Comparison of ENCODE assay signal across 9 cellular contexts in genomic region chr14:51328089-51328941, GRCh38.
DNase-seq lines count a peak whose midpoint lies in the region; ATAC-seq, FAIRE-seq and TF ChIP-seq lines count a peak whose summit lies in the region.
"Had no signal": no experiment of that assay in that cellular context is flagged by ENCODE, and none has a peak within 500 bp of the region (broad histone marks: within the 10 kb centered on the region; RNA-seq: fewer than 3 reads in every experiment).

No MANE protein-coding gene starts in this region.

- POLR2A ChIA-PET in K562 (lab: Yijun Ruan, JAX) = no interaction called here

- peak; percentile 52 to 55 for ATAC-seq in activated CD4-positive, CD25-positive, alpha-beta regulatory T cell treated with anti-CD3 and anti-CD28 coated beads, Interleukin-2, amount 50 U/mL, for 24 hours
- no peak for ATAC-seq in K562

- no peaks in the 10 kb centered on the region for H4K20me1 ChIP-seq in K562 (replicated peaks; ENCODE audit: control insufficient read depth, insufficient read depth, low read length)

- H3K4me3 ChIP-seq in K562 (no peak overlapping the region), muscle layer of colon (ENCODE audit: low read depth in 1 of 2, low read length in 2 of 2) (peak overlapping the region in 1 of 2 donors; percentile 5), tibial nerve (no peak overlapping the region), HAP-1 (no peak overlapping the region)

- H3K9me3 ChIP-seq in K562 (replicated peaks; ENCODE audit: control insufficient read depth, insufficient read depth, low read depth, low read length) (no peaks in the 10 kb centered on the region), muscle layer of colon (ENCODE audit: low read length) (no peaks in the 10 kb centered on the region), tibial nerve (no peaks in the 10 kb centered on the region), HAP-1 (no peaks in the 10 kb centered on the region)
- H3K9me3 ChIP-seq: BE2C had no signal

- no peaks in the 10 kb centered on the region for H3K9me1 ChIP-seq in K562 (ENCODE audit: control insufficient read depth, insufficient read depth, low read length)

- intact Hi-C loops in K562 (cut with micrococcal nuclease) = no loop called here

- FAIRE-seq in K562 (lab: Jason Lieb, UNC) (no peak), frontal cortex (lab: Jason Lieb, UNC) (no peak)

- no peak overlapping the region for H2AFZ ChIP-seq in K562 (ENCODE audit: low read depth, low read length)

- CTCF ChIA-PET in K562 (lab: Yijun Ruan, JAX; ENCODE audit: low intra/inter-chr PET ratio) = no interaction called here

- TF ChIP-seq CTCF in K562 (IDR thresholded peaks at IDR 0.05 in 2 of 3, conservative IDR thresholded peaks at IDR 0.05 in 1 of 3; ENCODE audit: insufficient read depth in 2 of 3, low read depth in 1 of 3, low read length in 3 of 3) (no peak), tibial nerve (IDR thresholded peaks at IDR 0.05) (no peak)

- H3K36me3 ChIP-seq in K562 (ENCODE audit: control insufficient read depth, insufficient read depth, low read length) (no peaks in the 10 kb centered on the region), muscle layer of colon (ENCODE audit: insufficient read depth, low read length) (no peaks in the 10 kb centered on the region), tibial nerve (no peaks in the 10 kb centered on the region), HAP-1 (replicated peaks) (no peaks in the 10 kb centered on the region)
- H3K36me3 ChIP-seq: BE2C had no signal

- H3K79me2 ChIP-seq in K562 (ENCODE audit: control insufficient read depth, insufficient read depth, low read length) = no peaks in the 10 kb centered on the region

- H3K9ac ChIP-seq in K562 (ENCODE audit: insufficient read depth in 1 of 2, low read depth in 2 of 2, low read length in 2 of 2) (no peak overlapping the region), muscle layer of colon (ENCODE audit: low read length) (no peak overlapping the region)

- H3K4me1 ChIP-seq in K562 (replicated peaks in 1 of 2; ENCODE audit: control insufficient read depth in 2 of 2, insufficient read depth in 2 of 2, low read length in 2 of 2) (no peaks in the 10 kb centered on the region), muscle layer of colon (ENCODE audit: insufficient read depth, low read length) (peaks cover 49% of the 10 kb centered on the region), tibial nerve (peaks cover 0 to 19% (median 8%) of the 10 kb centered on the region in 4 donors), HAP-1 (no peaks in the 10 kb centered on the region)
- H3K4me1 ChIP-seq: BE2C had no signal

- 3% methylated on average over 8 of the region's 9 CpGs for WGBS in K562 (ENCODE audit: insufficient coverage, low coverage, missing lambda C conversion rate)
- WGBS in tibial nerve, 2 donors = 35 to 43% methylated on average over 9 of the region's 9 CpGs

- TF ChIP-seq RAD21 in K562 (CRISPR knock-in tag; conservative IDR thresholded peaks at IDR 0.05 in 1 of 2, IDR thresholded peaks at IDR 0.05 in 1 of 2) = no peak

- TF ChIP-seq EP300 in K562 (IDR thresholded peaks at IDR 0.05; ENCODE audit: low read length) (no peak), tibial nerve (IDR thresholded peaks at IDR 0.05) (peak in 1 of 2 donors; percentile 52)

- in situ Hi-C loops in K562 (cut with MboI) = no loop called here
- in situ Hi-C loops in HAP-1 (cut with MboI; ENCODE audit: low sequenced_read_pairs) = no loop called here

- no peak for DNase-seq in activated CD4-positive, CD25-positive, alpha-beta regulatory T cell (lab: John Stamatoyannopoulos, UW)
- no peak for DNase-seq in K562 (ENCODE audit: extremely low read depth in 1 of 4, low spot score in 3 of 4)
- no peak for DNase-seq in tibial nerve (ENCODE audit: low spot score in 2 of 2)
- DNase-seq in HAP-1 (ENCODE audit: low spot score in 2 of 2) = no peak
- DNase-seq in DMS53 treated with DMSO at 0.1 percent for 48 hours (lab: John Stamatoyannopoulos, UW; ENCODE audit: unreplicated experiment) = no peak
- no peak for DNase-seq in frontal cortex (ENCODE audit: low spot score in 2 of 2)
- DNase-seq: BE2C had no signal

- H3K27me3 ChIP-seq in K562 (ENCODE audit: control insufficient read depth in 2 of 2, insufficient read depth in 2 of 2, low read length in 2 of 2) (no peaks in the 10 kb centered on the region), muscle layer of colon (ENCODE audit: control insufficient read depth in 1 of 2, insufficient read depth in 2 of 2, low read length in 2 of 2) (no peaks in the 10 kb centered on the region), tibial nerve (no peaks in the 10 kb centered on the region), HAP-1 (ENCODE audit: low read depth) (no peaks in the 10 kb centered on the region)
- H3K27me3 ChIP-seq: BE2C had no signal

- H3K27ac ChIP-seq in K562 (ENCODE audit: extremely low read depth, low read depth, low read length) (no peak overlapping the region), muscle layer of colon (ENCODE audit: low read depth, low read length) (peak overlapping the region; percentile 39), tibial nerve (peak overlapping the region in 3 of 4 donors; percentile 22 to 61 (median 22))

- no TSS peak for BruUV-seq in K562 (replicated peaks; lab: Mats Ljungman, UMichigan)

- TF ChIP-seq POLR2A in K562 (conservative IDR thresholded peaks at IDR 0.05) = no peak
- TF ChIP-seq POLR2A in tibial nerve (IDR thresholded peaks at IDR 0.05) = no peak

- no peak overlapping the region for H3K4me2 ChIP-seq in K562 (ENCODE audit: insufficient read depth, low read length)

TF ChIP-seq in K562, 482 proteins besides CTCF, POLR2A, EP300 and RAD21:
- peak; percentile 61 for TF ChIP-seq C11orf30 (IDR thresholded peaks at IDR 0.05; ENCODE audit: low read depth)
- TF ChIP-seq MAFG (tag; conservative IDR thresholded peaks at IDR 0.05) = peak; percentile 48
- TF ChIP-seq EZH2 (IDR thresholded peaks at IDR 0.05; ENCODE audit: borderline replicate concordance, low read depth, low read length) = no peak
- TF ChIP-seq CEBPZ (IDR thresholded peaks at IDR 0.05; ENCODE audit: borderline replicate concordance, low read depth, low read length) = no peak
- no peak for TF ChIP-seq E2F1 (CRISPR knock-in tag; IDR thresholded peaks at IDR 0.05)
- TF ChIP-seq RBM14 (IDR thresholded peaks at IDR 0.05; ENCODE audit: borderline replicate concordance, insufficient read depth, low read depth, low read length) = no peak
- peak; percentile 17; the same call in 1 of the 2 replicates for TF ChIP-seq NFE2 (IDR thresholded peaks at IDR 0.05; ENCODE audit: low read depth)
- TF ChIP-seq EWSR1 (IDR thresholded peaks at IDR 0.05; ENCODE audit: borderline replicate concordance, low read depth, partially characterized antibody) = no peak
- peak; percentile 68 for TF ChIP-seq ZNF316 (IDR thresholded peaks at IDR 0.05)
TF ChIP-seq in K562: peak in this region for 4.
